In genomic region chr1:167601442-167602380, GRCh38 we compare ENCODE assay signal across 8 cellular contexts. TPM values are rescaled to one million over a fixed set of nuclear protein-coding genes. Genes with fewer than 3 reads are reported as not detected.
DNase-seq lines count a peak whose midpoint lies in the region; ATAC-seq and TF ChIP-seq lines count a peak whose summit lies in the region.

No MANE protein-coding gene starts in this region.

- DNase-seq in BE2C (peak; percentile 52), midbrain (lab: John Stamatoyannopoulos, UW) (peak; percentile 35), NCI-H2029 (lab: John Stamatoyannopoulos, UW) (no peak), NCI-H1436 (lab: John Stamatoyannopoulos, UW) (no peak)
- peak; percentile 39 for DNase-seq in activated naive CD8-positive, alpha-beta T cell treated with anti-CD3 and anti-CD28 coated beads, Interleukin-2, amount 50 U/mL, for 24 hours

- peak overlapping the region; percentile 79 for H3K27ac Mint-ChIP-seq in activated naive CD8-positive, alpha-beta T cell treated with anti-CD3 and anti-CD28 coated beads, Interleukin-2, amount 50 U/mL, for 24 hours

- H3K4me1 ChIP-seq in BE2C = peaks cover 20% of the 10 kb centered on the region

- no peaks in the 10 kb centered on the region for H3K9me3 ChIP-seq in BE2C
- peaks cover 2% of the 10 kb centered on the region for H3K9me3 ChIP-seq in KOPT-K1 (ENCODE audit: insufficient read depth, low read length, poor library complexity, severe bottlenecking)

- peak; percentile 27 for ATAC-seq in activated naive CD8-positive, alpha-beta T cell treated with anti-CD3 and anti-CD28 coated beads, Interleukin-2, amount 50 U/mL, for 24 hours
- ATAC-seq in HG03280 (IDR thresholded peaks at IDR 0.05; ENCODE audit: unreplicated experiment) (no peak), GM19467 (IDR thresholded peaks at IDR 0.05; ENCODE audit: unreplicated experiment) (no peak)

- TF ChIP-seq CTCF in BE2C (IDR thresholded peaks at IDR 0.05; ENCODE audit: low read depth, low read length) = no peak

- peaks cover 39% of the 10 kb centered on the region for H3K4me1 Mint-ChIP-seq in activated naive CD8-positive, alpha-beta T cell treated with anti-CD3 and anti-CD28 coated beads, Interleukin-2, amount 50 U/mL, for 24 hours

- peaks cover 1% of the 10 kb centered on the region for H3K9me3 Mint-ChIP-seq in activated naive CD8-positive, alpha-beta T cell treated with anti-CD3 and anti-CD28 coated beads, Interleukin-2, amount 50 U/mL, for 24 hours

- H3K27me3 ChIP-seq in BE2C = no peaks in the 10 kb centered on the region

- H3K4me3 Mint-ChIP-seq in activated naive CD8-positive, alpha-beta T cell treated with anti-CD3 and anti-CD28 coated beads, Interleukin-2, amount 50 U/mL, for 24 hours = peak overlapping the region; percentile 18

- peak overlapping the region; percentile 87 for H3K27ac ChIP-seq in KOPT-K1 (ENCODE audit: low read depth, low read length, poor library complexity, severe bottlenecking)

- no peaks in the 10 kb centered on the region for H3K36me3 Mint-ChIP-seq in activated naive CD8-positive, alpha-beta T cell treated with anti-CD3 and anti-CD28 coated beads, Interleukin-2, amount 50 U/mL, for 24 hours (ENCODE audit: low read depth)

- no peaks in the 10 kb centered on the region for H3K27me3 Mint-ChIP-seq in activated naive CD8-positive, alpha-beta T cell treated with anti-CD3 and anti-CD28 coated beads, Interleukin-2, amount 50 U/mL, for 24 hours

- no peak overlapping the region for H3K4me3 ChIP-seq in BE2C (ENCODE audit: low read depth, low read length)

- no peaks in the 10 kb centered on the region for H3K36me3 ChIP-seq in BE2C
- no peaks in the 10 kb centered on the region for H3K36me3 ChIP-seq in KOPT-K1 (ENCODE audit: insufficient read depth, low read length)

RNA-seq across cellular contexts. Expression of gene RCSD1, which starts 28.3 kb away (rescaled TPM):
- polyA plus RNA-seq in BE2C (2012; ENCODE audit: insufficient read depth, insufficient read length, low read depth) = 0.56 TPM

RNA-seq across cellular contexts. Expression of gene CREG1, which starts 48.1 kb away (rescaled TPM):
- polyA plus RNA-seq in BE2C (2012; ENCODE audit: insufficient read depth, insufficient read length, low read depth) = 20.1 TPM

Comparison
In these comparisons a context has a peak if more than half of its experiments do, and no peak if none do; other contexts are left out.
1. DNase-seq: peak in BE2C (single experiment), activated naive CD8-positive, alpha-beta T cell treated with anti-CD3 and anti-CD28 coated beads, Interleukin-2, amount 50 U/mL, for 24 hours (single experiment) and midbrain (single experiment); none in NCI-H2029 (single experiment) and NCI-H1436 (single experiment).